ENCODE assay signal across 8 cellular contexts in genomic region chr9:91420471-91421021, GRCh38.
A peak's percentile ranks its signal among the peaks of the same experiment; 100 is the strongest.
DNase-seq lines count a peak whose midpoint lies in the region; ATAC-seq and TF ChIP-seq lines count a peak whose summit lies in the region.

No MANE protein-coding gene starts in this region.

- peaks cover 4% of the 10 kb centered on the region for H3K9me3 Mint-ChIP-seq in nephron progenitor cell

- peak; percentile 24 for DNase-seq in AG10803 (ENCODE audit: low read depth)
- peak; percentile 31 for DNase-seq in OCI-M1 (lab: John Stamatoyannopoulos, UW)
- DNase-seq in epithelial cell of esophagus (ENCODE audit: low read depth) = peak; percentile 9
- no peak for DNase-seq in nephron progenitor cell
- no peak for DNase-seq in NCI-H2107 treated with DMSO at 0.1 percent for 48 hours (lab: John Stamatoyannopoulos, UW; ENCODE audit: unreplicated experiment)
- DNase-seq in activated CD4-positive, CD25-positive, alpha-beta regulatory T cell (lab: John Stamatoyannopoulos, UW) = no peak

- H3K36me3 Mint-ChIP-seq in nephron progenitor cell (ENCODE audit: low read depth) = no peaks in the 10 kb centered on the region

- H3K4me3 ChIP-seq in AG10803 (ENCODE audit: low read length) (peak overlapping the region; percentile 88), epithelial cell of esophagus (ENCODE audit: low read length) (peak overlapping the region; percentile 65)

- H3K27ac Mint-ChIP-seq in nephron progenitor cell = peak overlapping the region; percentile 85

- H3K4me1 Mint-ChIP-seq in nephron progenitor cell = peaks cover 53% of the 10 kb centered on the region

- TF ChIP-seq CTCF in AG10803 (conservative IDR thresholded peaks at IDR 0.05; ENCODE audit: low read length) (no peak), epithelial cell of esophagus (IDR thresholded peaks at IDR 0.05; ENCODE audit: insufficient read depth, low read depth, low read length, missing control alignments) (no peak), nephron progenitor cell (IDR thresholded peaks at IDR 0.05) (no peak)

- H3K27me3 Mint-ChIP-seq in nephron progenitor cell (ENCODE audit: low read depth, poor library complexity) = peaks cover 17% of the 10 kb centered on the region

- peak overlapping the region; percentile 87 for H3K4me3 Mint-ChIP-seq in nephron progenitor cell

- ATAC-seq in HG03280 (IDR thresholded peaks at IDR 0.05; ENCODE audit: unreplicated experiment) (no peak), HG03378 (IDR thresholded peaks at IDR 0.05; ENCODE audit: unreplicated experiment) (no peak)

Comparison
In these comparisons a context has a peak if more than half of its experiments do, and no peak if none do; other contexts are left out.
1. DNase-seq: peak in AG10803 (single experiment), OCI-M1 (single experiment) and epithelial cell of esophagus (single experiment); none in nephron progenitor cell (single experiment), NCI-H2107 treated with DMSO at 0.1 percent for 48 hours (single experiment) and activated CD4-positive, CD25-positive, alpha-beta regulatory T cell (0 of 4).